1 cellular context compared by ENCODE assay signal in genomic region chr1:110616587-110616986, GRCh38.
TF ChIP-seq lines count a peak whose summit lies in the region.

No MANE protein-coding gene starts in this region.

TF ChIP-seq in K562, 482 proteins besides CTCF, POLR2A, EP300 and RAD21 (continues in another document):
- TF ChIP-seq MTA3 (IDR thresholded peaks at IDR 0.05; ENCODE audit: borderline replicate concordance) (0 out of 2 replicates have a peak, but pooled peaks have one; percentile 27), RCOR1 (IDR thresholded peaks at IDR 0.05; ENCODE audit: borderline replicate concordance in 1 of 2, low read depth in 2 of 2, low read length in 2 of 2) (peak in 1 of 2 experiments; percentile 78; a peak in 2 of 4 replicates), CBX5 (IDR thresholded peaks at IDR 0.05; ENCODE audit: borderline replicate concordance, low read depth) (no peak), TRIM24 (IDR thresholded peaks at IDR 0.05) (no peak), HMBOX1 (IDR thresholded peaks at IDR 0.05) (peak; percentile 43; the same call in 1 of the 2 replicates), BACH1 (tag; IDR thresholded peaks at IDR 0.05) (peak; percentile 68), CHD1 (IDR thresholded peaks at IDR 0.05; ENCODE audit: low read length) (no peak), ZNF507 (tag; conservative IDR thresholded peaks at IDR 0.05) (no peak), NCOR1 (IDR thresholded peaks at IDR 0.05) (peak; percentile 49; the same call in 1 of the 2 replicates), FOXK2 (conservative IDR thresholded peaks at IDR 0.05 in 1 of 2, IDR thresholded peaks at IDR 0.05 in 1 of 2; ENCODE audit: low read depth in 2 of 2) (peak; percentile 40 to 70; a peak in 3 of 4 replicates), SPI1 (IDR thresholded peaks at IDR 0.05; ENCODE audit: borderline replicate concordance, low read depth, low read length) (0 out of 2 replicates have a peak, but pooled peaks have one; percentile 14), TCF3 (CRISPR knock-in tag; IDR thresholded peaks at IDR 0.05) (peak; percentile 36; the same call in 1 of the 2 replicates), STAT5A (IDR thresholded peaks at IDR 0.05; ENCODE audit: borderline replicate concordance, low read length) (no peak), GATAD2B (IDR thresholded peaks at IDR 0.05; ENCODE audit: borderline replicate concordance) (peak; percentile 29; the same call in 1 of the 2 replicates), FOXO4 (CRISPR knock-in tag; IDR thresholded peaks at IDR 0.05) (no peak), NFIC (IDR thresholded peaks at IDR 0.05) (peak; percentile 97), MAFG (tag; conservative IDR thresholded peaks at IDR 0.05) (peak; percentile 87), DPF2 (IDR thresholded peaks at IDR 0.05) (peak; percentile 84), JUND (IDR thresholded peaks at IDR 0.05; ENCODE audit: borderline replicate concordance, low read depth, low read length) (peak; percentile 73), JUND (tag; IDR thresholded peaks at IDR 0.05; ENCODE audit: borderline replicate concordance, low read depth, low read length) (peak; percentile 85; the same call in 2 of the 3 replicates), ZNF316 (IDR thresholded peaks at IDR 0.05) (peak; percentile 86), ARID1B (IDR thresholded peaks at IDR 0.05) (peak; percentile 86), IFI16 (CRISPR knock-in tag; IDR thresholded peaks at IDR 0.05) (no peak), MAFF (IDR thresholded peaks at IDR 0.05; ENCODE audit: low read length) (peak; percentile 75), SMARCE1 (IDR thresholded peaks at IDR 0.05) (peak; percentile 58), ZFPM2 (CRISPR knock-in tag; IDR thresholded peaks at IDR 0.05) (no peak), C11orf30 (IDR thresholded peaks at IDR 0.05; ENCODE audit: low read depth) (peak; percentile 88), RERE (CRISPR knock-in tag; IDR thresholded peaks at IDR 0.05; ENCODE audit: borderline replicate concordance) (no peak), SMARCA4 (IDR thresholded peaks at IDR 0.05) (peak; percentile 82), TAF15 (IDR thresholded peaks at IDR 0.05; ENCODE audit: low read depth, low read length) (no peak), ATF3 (IDR thresholded peaks at IDR 0.05) (peak; percentile 50; the same call in 1 of the 2 replicates), ATF3 (CRISPR knock-in tag; conservative IDR thresholded peaks at IDR 0.05) (no peak), POLR2AphosphoS5 (IDR thresholded peaks at IDR 0.05; ENCODE audit: control insufficient read depth, insufficient read depth, low read depth, low read length) (peak; percentile 31; the same call in 1 of the 2 replicates), TAL1 (IDR thresholded peaks at IDR 0.05) (peak; percentile 37; the same call in 1 of the 2 replicates), MTA1 (IDR thresholded peaks at IDR 0.05; ENCODE audit: borderline replicate concordance) (no peak), UBTF (IDR thresholded peaks at IDR 0.05; ENCODE audit: borderline replicate concordance in 1 of 2, low read depth in 2 of 2, low read length in 2 of 2) (peak in 1 of 2 experiments; percentile 63; a peak in 1 of 4 replicates), ATF1 (CRISPR knock-in tag; IDR thresholded peaks at IDR 0.05) (no peak), ATF1 (tag; IDR thresholded peaks at IDR 0.05) (0 out of 2 replicates have a peak, but pooled peaks have one; percentile 14)
- TF ChIP-seq, protein P1, sequence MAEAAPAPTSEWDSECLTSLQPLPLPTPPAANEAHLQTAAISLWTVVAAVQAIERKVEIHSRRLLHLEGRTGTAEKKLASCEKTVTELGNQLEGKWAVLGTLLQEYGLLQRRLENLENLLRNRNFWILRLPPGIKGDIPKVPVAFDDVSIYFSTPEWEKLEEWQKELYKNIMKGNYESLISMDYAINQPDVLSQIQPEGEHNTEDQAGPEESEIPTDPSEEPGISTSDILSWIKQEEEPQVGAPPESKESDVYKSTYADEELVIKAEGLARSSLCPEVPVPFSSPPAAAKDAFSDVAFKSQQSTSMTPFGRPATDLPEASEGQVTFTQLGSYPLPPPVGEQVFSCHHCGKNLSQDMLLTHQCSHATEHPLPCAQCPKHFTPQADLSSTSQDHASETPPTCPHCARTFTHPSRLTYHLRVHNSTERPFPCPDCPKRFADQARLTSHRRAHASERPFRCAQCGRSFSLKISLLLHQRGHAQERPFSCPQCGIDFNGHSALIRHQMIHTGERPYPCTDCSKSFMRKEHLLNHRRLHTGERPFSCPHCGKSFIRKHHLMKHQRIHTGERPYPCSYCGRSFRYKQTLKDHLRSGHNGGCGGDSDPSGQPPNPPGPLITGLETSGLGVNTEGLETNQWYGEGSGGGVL (CRISPR knock-in tag; IDR thresholded peaks at IDR 0.05) = no peak
- TF ChIP-seq, protein P2, sequence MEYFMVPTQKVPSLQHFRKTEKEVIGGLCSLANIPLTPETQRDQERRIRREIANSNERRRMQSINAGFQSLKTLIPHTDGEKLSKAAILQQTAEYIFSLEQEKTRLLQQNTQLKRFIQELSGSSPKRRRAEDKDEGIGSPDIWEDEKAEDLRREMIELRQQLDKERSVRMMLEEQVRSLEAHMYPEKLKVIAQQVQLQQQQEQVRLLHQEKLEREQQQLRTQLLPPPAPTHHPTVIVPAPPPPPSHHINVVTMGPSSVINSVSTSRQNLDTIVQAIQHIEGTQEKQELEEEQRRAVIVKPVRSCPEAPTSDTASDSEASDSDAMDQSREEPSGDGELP (CRISPR knock-in tag; IDR thresholded peaks at IDR 0.05; ENCODE audit: borderline replicate concordance) = peak; percentile 35; the same call in 1 of the 2 replicates
- TF ChIP-seq, protein P3, sequence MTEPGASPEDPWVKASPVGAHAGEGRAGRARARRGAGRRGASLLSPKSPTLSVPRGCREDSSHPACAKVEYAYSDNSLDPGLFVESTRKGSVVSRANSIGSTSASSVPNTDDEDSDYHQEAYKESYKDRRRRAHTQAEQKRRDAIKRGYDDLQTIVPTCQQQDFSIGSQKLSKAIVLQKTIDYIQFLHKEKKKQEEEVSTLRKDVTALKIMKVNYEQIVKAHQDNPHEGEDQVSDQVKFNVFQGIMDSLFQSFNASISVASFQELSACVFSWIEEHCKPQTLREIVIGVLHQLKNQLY (CRISPR knock-in tag; conservative IDR thresholded peaks at IDR 0.05) = no peak
- TF ChIP-seq, protein P4, sequence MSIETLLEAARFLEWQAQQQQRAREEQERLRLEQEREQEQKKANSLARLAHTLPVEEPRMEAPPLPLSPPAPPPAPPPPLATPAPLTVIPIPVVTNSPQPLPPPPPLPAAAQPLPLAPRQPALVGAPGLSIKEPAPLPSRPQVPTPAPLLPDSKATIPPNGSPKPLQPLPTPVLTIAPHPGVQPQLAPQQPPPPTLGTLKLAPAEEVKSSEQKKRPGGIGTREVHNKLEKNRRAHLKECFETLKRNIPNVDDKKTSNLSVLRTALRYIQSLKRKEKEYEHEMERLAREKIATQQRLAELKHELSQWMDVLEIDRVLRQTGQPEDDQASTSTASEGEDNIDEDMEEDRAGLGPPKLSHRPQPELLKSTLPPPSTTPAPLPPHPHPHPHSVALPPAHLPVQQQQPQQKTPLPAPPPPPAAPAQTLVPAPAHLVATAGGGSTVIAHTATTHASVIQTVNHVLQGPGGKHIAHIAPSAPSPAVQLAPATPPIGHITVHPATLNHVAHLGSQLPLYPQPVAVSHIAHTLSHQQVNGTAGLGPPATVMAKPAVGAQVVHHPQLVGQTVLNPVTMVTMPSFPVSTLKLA (conservative IDR thresholded peaks at IDR 0.05) = peak in 1 of 2 experiments; percentile 33; a peak in 2 of 4 replicates
- TF ChIP-seq, protein P5, sequence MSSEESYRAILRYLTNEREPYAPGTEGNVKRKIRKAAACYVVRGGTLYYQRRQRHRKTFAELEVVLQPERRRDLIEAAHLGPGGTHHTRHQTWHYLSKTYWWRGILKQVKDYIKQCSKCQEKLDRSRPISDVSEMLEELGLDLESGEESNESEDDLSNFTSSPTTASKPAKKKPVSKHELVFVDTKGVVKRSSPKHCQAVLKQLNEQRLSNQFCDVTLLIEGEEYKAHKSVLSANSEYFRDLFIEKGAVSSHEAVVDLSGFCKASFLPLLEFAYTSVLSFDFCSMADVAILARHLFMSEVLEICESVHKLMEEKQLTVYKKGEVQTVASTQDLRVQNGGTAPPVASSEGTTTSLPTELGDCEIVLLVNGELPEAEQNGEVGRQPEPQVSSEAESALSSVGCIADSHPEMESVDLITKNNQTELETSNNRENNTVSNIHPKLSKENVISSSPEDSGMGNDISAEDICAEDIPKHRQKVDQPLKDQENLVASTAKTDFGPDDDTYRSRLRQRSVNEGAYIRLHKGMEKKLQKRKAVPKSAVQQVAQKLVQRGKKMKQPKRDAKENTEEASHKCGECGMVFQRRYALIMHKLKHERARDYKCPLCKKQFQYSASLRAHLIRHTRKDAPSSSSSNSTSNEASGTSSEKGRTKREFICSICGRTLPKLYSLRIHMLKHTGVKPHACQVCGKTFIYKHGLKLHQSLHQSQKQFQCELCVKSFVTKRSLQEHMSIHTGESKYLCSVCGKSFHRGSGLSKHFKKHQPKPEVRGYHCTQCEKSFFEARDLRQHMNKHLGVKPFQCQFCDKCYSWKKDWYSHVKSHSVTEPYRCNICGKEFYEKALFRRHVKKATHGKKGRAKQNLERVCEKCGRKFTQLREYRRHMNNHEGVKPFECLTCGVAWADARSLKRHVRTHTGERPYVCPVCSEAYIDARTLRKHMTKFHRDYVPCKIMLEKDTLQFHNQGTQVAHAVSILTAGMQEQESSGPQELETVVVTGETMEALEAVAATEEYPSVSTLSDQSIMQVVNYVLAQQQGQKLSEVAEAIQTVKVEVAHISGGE (CRISPR knock-in tag; IDR thresholded peaks at IDR 0.05) = peak in 1 of 3 experiments; percentile 96; a peak in 2 of 6 replicates
